ENCODE assay signal across 8 cellular contexts in the genomic region with DNA sequence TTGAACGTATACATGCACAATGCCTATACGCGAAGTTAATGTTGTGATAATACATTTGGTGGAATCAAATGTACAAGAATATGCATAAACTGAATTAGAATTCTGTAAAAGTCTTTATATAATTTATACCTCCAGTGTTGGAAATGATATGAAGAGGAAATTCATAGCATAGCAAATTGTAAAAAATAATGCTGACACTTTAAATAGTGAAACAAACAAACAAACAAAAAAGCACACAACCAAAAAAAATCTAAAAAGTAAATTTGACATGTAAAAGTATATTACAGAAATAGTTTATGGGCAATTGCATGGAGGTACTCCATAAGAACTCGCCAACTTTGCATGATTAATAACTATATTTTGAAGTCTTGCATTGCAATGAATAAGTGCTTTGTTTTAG.
"Had no signal": no experiment of that assay in that cellular context is flagged by ENCODE, and none has a peak within 500 bp of the region (broad histone marks: within the 10 kb centered on the region; RNA-seq: fewer than 3 reads in every experiment).

No MANE protein-coding gene starts in this region.

- ATAC-seq: GM12878 had no signal

- DNase-seq: GDM1, GF-D8 had no signal

- H3K4me3 ChIP-seq: GM12878 had no signal

- FAIRE-seq: G401.6, GM12878, GM12891, GM12892, GM18507, GM19239 had no signal
